In the genomic region with DNA sequence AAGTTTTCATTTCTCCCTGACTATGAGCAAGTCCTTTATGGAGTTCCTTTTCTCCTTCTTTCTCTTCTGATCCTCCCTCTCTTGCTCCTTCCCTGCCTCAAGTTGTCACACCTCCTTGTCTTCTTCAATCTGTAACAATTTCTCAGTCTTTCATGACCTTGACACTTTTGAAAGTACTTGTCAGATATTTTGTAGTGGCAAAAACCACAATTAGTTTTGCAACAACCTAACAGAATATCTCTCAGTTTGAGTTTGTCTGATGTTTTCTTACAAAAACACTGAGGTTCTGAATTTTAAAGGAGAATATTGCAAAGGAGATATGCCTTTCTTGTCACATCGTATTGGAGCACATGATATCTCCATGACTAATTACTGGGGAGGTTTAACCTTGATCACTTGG, we compare ENCODE assay signal across 1 cellular context.
TF ChIP-seq lines count a peak whose summit lies in the region.

No MANE protein-coding gene starts in this region.

TF ChIP-seq in H1, 55 proteins besides CTCF, POLR2A, EP300 and RAD21 (continued from another document):
- TF ChIP-seq, protein P1, sequence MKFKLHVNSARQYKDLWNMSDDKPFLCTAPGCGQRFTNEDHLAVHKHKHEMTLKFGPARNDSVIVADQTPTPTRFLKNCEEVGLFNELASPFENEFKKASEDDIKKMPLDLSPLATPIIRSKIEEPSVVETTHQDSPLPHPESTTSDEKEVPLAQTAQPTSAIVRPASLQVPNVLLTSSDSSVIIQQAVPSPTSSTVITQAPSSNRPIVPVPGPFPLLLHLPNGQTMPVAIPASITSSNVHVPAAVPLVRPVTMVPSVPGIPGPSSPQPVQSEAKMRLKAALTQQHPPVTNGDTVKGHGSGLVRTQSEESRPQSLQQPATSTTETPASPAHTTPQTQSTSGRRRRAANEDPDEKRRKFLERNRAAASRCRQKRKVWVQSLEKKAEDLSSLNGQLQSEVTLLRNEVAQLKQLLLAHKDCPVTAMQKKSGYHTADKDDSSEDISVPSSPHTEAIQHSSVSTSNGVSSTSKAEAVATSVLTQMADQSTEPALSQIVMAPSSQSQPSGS (IDR thresholded peaks at IDR 0.05; ENCODE audit: low read length) = no peak
- TF ChIP-seq TCF12 (IDR thresholded peaks at IDR 0.05; ENCODE audit: low read depth, low read length) (no peak), MAX (IDR thresholded peaks at IDR 0.05) (no peak), RXRA (IDR thresholded peaks at IDR 0.05; ENCODE audit: insufficient read depth, low read depth, low read length) (no peak), HDAC2 (IDR thresholded peaks at IDR 0.05; ENCODE audit: borderline replicate concordance in 1 of 2, low read depth in 2 of 2, low read length in 2 of 2) (no peak), SUZ12 (IDR thresholded peaks at IDR 0.05; ENCODE audit: low read length) (no peak), SIRT6 (IDR thresholded peaks at IDR 0.05; ENCODE audit: low read length) (no peak), POLR2AphosphoS5 (IDR thresholded peaks at IDR 0.05; ENCODE audit: low read depth, low read length) (no peak), PHF8 (conservative IDR thresholded peaks at IDR 0.05; ENCODE audit: low read depth, low read length) (no peak), SIX5 (IDR thresholded peaks at IDR 0.05; ENCODE audit: low read depth, low read length) (no peak), SP4 (IDR thresholded peaks at IDR 0.05; ENCODE audit: low read length) (no peak), HDAC6 (IDR thresholded peaks at IDR 0.05; ENCODE audit: low read depth, low read length) (no peak)
